Comparison of ENCODE assay signal across 14 cellular contexts in the genomic region with DNA sequence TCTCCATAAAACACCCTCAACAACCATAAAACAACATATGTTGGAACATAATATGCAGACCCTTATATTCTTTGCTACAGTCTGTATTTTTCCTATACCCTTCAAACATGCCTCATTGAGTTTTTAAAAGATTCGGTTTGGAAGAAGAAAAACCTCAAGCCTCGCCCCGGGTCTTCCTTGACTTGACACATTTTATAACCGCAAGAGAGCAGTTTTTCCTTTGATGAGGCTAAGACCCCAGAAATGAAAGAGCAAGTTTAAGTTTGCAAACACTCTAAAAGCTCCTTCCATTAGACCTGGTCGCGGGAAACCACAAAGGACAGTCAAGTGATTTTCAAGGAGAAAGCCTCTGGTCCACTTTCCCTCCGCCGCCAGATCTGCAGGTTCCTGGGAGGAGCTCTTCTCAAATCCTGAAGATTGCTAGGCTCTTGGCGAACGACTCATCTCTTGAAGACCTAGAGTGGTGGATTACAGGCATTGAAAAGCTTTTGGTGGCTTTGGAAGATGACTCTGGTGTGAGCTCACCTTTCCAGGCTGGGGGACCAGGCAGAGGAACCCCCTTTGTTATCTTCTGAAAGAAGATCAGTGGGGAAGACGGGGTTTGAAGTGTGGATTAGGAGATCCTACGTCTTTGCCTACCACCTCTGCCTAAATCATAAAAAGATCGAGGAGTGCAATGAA.
DNase-seq lines count a peak whose midpoint lies in the region; ATAC-seq lines count a peak whose summit lies in the region.
"Had no signal": no experiment of that assay in that cellular context is flagged by ENCODE, and none has a peak within 500 bp of the region (broad histone marks: within the 10 kb centered on the region; RNA-seq: fewer than 3 reads in every experiment).

A gene with protein sequence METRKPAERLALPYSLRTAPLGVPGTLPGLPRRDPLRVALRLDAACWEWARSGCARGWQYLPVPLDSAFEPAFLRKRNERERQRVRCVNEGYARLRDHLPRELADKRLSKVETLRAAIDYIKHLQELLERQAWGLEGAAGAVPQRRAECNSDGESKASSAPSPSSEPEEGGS (plus strand): TSS at position 356 of the 681 bp plus-strand sequence. CDS start 515 bp downstream, outside the sequence.

- DNase-seq in NCI-H748 (lab: John Stamatoyannopoulos, UW; ENCODE audit: unreplicated experiment) (peak; percentile 20), NCI-H748 treated with DMSO at 0.1 percent for 48 hours (lab: John Stamatoyannopoulos, UW) (no peak), NT2/D1 (ENCODE audit: low read depth, low spot score) (no peak), NCI-H2196 (lab: John Stamatoyannopoulos, UW; ENCODE audit: unreplicated experiment) (no peak)
- DNase-seq in stimulated activated effector memory CD8-positive, alpha-beta T cell treated with anti-CD3 and anti-CD28 coated beads, Interleukin-12 subunit alpha, Interleukin-12 subunit beta, amount 100 ng/mL, for 72 hours (ENCODE audit: low spot score in 2 of 2): no peak
- DNase-seq: 8988T, DMS53, NCI-H1694 treated with DMSO at 0.1 percent for 48 hours, PC-9 had no signal

- H3K9me3 ChIP-seq in NT2/D1 (ENCODE audit: insufficient read depth, low read length) (no peaks in the 10 kb centered on the region), iPS-15b (ENCODE audit: control insufficient read depth, insufficient read depth, low read length) (no peaks in the 10 kb centered on the region)

- H3K4me3 ChIP-seq in NT2/D1 (ENCODE audit: insufficient read length, low read depth) (peak within 1 kb of the TSS; percentile 50), iPS-15b (ENCODE audit: low read depth, low read length) (peak within 1 kb of the TSS; percentile 52)
- H3K4me3 ChIP-seq: PC-9 had no signal

- H3K27ac Mint-ChIP-seq in stimulated activated effector memory CD8-positive, alpha-beta T cell treated with anti-CD3 and anti-CD28 coated beads, Interleukin-12 subunit alpha, Interleukin-12 subunit beta, amount 100 ng/mL, for 72 hours: no peak within 1 kb of the TSS
- H3K27ac Mint-ChIP-seq: activated T-helper 1 cell treated with anti-CD3 and anti-CD28 coated beads, Interleukin-12 subunit alpha, Interleukin-12 subunit beta, Interleukin-2, Interleukin-4 antibody, amounts not matched to agents 30 ng/mL and 10 ng/mL and 1 ng/mL, durations not matched to agents 14 hours and 24 hours and 36 hours had no signal

- H3K36me3 ChIP-seq in NT2/D1 (ENCODE audit: insufficient read depth, insufficient read length, low read length) (no peaks in the 10 kb centered on the region), iPS-15b (ENCODE audit: control insufficient read depth, insufficient read depth, low read length) (no peaks in the 10 kb centered on the region)

- peaks cover 19% of the 10 kb centered on the region for H3K4me1 Mint-ChIP-seq in stimulated activated effector memory CD8-positive, alpha-beta T cell treated with anti-CD3 and anti-CD28 coated beads, Interleukin-12 subunit alpha, Interleukin-12 subunit beta, amount 100 ng/mL, for 72 hours

- no peaks in the 10 kb centered on the region for H3K36me3 Mint-ChIP-seq in stimulated activated effector memory CD8-positive, alpha-beta T cell treated with anti-CD3 and anti-CD28 coated beads, Interleukin-12 subunit alpha, Interleukin-12 subunit beta, amount 100 ng/mL, for 72 hours

- H3K4me1 ChIP-seq in NT2/D1 (ENCODE audit: insufficient read depth, insufficient read length) (no peaks in the 10 kb centered on the region), iPS-15b (ENCODE audit: control insufficient read depth, insufficient read depth, low read length) (no peaks in the 10 kb centered on the region)

- H3K27me3 ChIP-seq in NT2/D1 (ENCODE audit: insufficient read depth, insufficient read length) (peaks cover 61% of the 10 kb centered on the region), iPS-15b (ENCODE audit: control insufficient read depth, insufficient read depth, low read length) (peaks cover 68% of the 10 kb centered on the region)

- H3K9ac ChIP-seq in NT2/D1 (ENCODE audit: insufficient read length, low read depth) (peak within 1 kb of the TSS; percentile 61), iPS-15b (ENCODE audit: low read depth, low read length) (no peak within 1 kb of the TSS)

- H3K9me3 Mint-ChIP-seq in stimulated activated effector memory CD8-positive, alpha-beta T cell treated with anti-CD3 and anti-CD28 coated beads, Interleukin-12 subunit alpha, Interleukin-12 subunit beta, amount 100 ng/mL, for 72 hours: no peaks in the 10 kb centered on the region
- H3K9me3 Mint-ChIP-seq: activated T-helper 1 cell treated with anti-CD3 and anti-CD28 coated beads, Interleukin-12 subunit alpha, Interleukin-12 subunit beta, Interleukin-2, Interleukin-4 antibody, amounts not matched to agents 30 ng/mL and 10 ng/mL and 1 ng/mL, durations not matched to agents 14 hours and 24 hours and 36 hours had no signal

- peak within 1 kb of the TSS; percentile 34 for H3K4me3 Mint-ChIP-seq in stimulated activated effector memory CD8-positive, alpha-beta T cell treated with anti-CD3 and anti-CD28 coated beads, Interleukin-12 subunit alpha, Interleukin-12 subunit beta, amount 100 ng/mL, for 72 hours
- H3K4me3 Mint-ChIP-seq: activated T-helper 1 cell treated with anti-CD3 and anti-CD28 coated beads, Interleukin-12 subunit alpha, Interleukin-12 subunit beta, Interleukin-2, Interleukin-4 antibody, amounts not matched to agents 30 ng/mL and 10 ng/mL and 1 ng/mL, durations not matched to agents 14 hours and 24 hours and 36 hours had no signal

- no peak for ATAC-seq in stimulated activated effector memory CD8-positive, alpha-beta T cell treated with anti-CD3 and anti-CD28 coated beads, Interleukin-12 subunit alpha, Interleukin-12 subunit beta, amount 100 ng/mL, for 72 hours
- ATAC-seq in GM21825 (IDR thresholded peaks at IDR 0.05; ENCODE audit: unreplicated experiment) (no peak), HG03432 (IDR thresholded peaks at IDR 0.05; ENCODE audit: unreplicated experiment) (no peak)
- ATAC-seq: right cardiac atrium had no signal
